ENCODE assay signal across 34 cellular contexts in genomic region chr5:26232706-26233105, GRCh38.
"Had no signal": no experiment of that assay in that cellular context is flagged by ENCODE, and none has a peak within 500 bp of the region (broad histone marks: within the 10 kb centered on the region; RNA-seq: fewer than 3 reads in every experiment).

No MANE protein-coding gene starts in this region.

- ATAC-seq: activated CD4-positive, CD25-positive, alpha-beta regulatory T cell treated with anti-CD3 and anti-CD28 coated beads, Interleukin-2, amount 50 U/mL, for 24 hours; activated CD8-positive, alpha-beta memory T cell treated with anti-CD3 and anti-CD28 coated beads, Interleukin-2, amount 10 ng/mL, durations not matched to agents 7 days and 5 days; activated CD8-positive, alpha-beta T cell treated with anti-CD3 and anti-CD28 coated beads, Interleukin-2, amount 10 ng/mL, durations not matched to agents 7 days and 5 days; activated naive CD8-positive, alpha-beta T cell treated with anti-CD3 and anti-CD28 coated beads, Interleukin-2, amount 50 U/mL, for 24 hours; body of pancreas; effector memory CD8-positive, alpha-beta T cell; foreskin keratinocyte; gastrocnemius medialis; T-helper 17 cell had no signal

- H3K27ac ChIP-seq: adrenal gland, body of pancreas, esophagus muscularis mucosa, foreskin keratinocyte, gastrocnemius medialis, WERI-Rb-1 had no signal

- H3K4me1 ChIP-seq: adrenal gland, body of pancreas, esophagus muscularis mucosa, foreskin keratinocyte, gastrocnemius medialis had no signal

- H3K4me3 Mint-ChIP-seq: activated B cell treated with CpG ODN at 0.5 μM for 24 hours; activated CD4-positive, alpha-beta memory T cell treated with anti-CD3 and anti-CD28 coated beads for 36 hours; activated CD4-positive, alpha-beta T cell treated with anti-CD3 and anti-CD28 coated beads, Interleukin-2, amount 10 ng/mL, durations not matched to agents 24 days and 14 days; activated CD8-positive, alpha-beta memory T cell treated with anti-CD3 and anti-CD28 coated beads, Interleukin-2, amount 10 ng/mL, durations not matched to agents 7 days and 5 days; activated CD8-positive, alpha-beta T cell treated with anti-CD3 and anti-CD28 coated beads, Interleukin-2, amount 10 ng/mL, durations not matched to agents 7 days and 5 days; activated naive CD4-positive, alpha-beta T cell treated with anti-CD3 and anti-CD28 coated beads for 36 hours; activated naive CD4-positive, alpha-beta T cell treated with anti-CD3 and anti-CD28 coated beads, Interleukin-2, amount 50 U/mL, for 24 hours; activated naive CD8-positive, alpha-beta T cell treated with anti-CD3 and anti-CD28 coated beads for 36 hours; activated naive CD8-positive, alpha-beta T cell treated with anti-CD3 and anti-CD28 coated beads, Interleukin-2, amount 50 U/mL, for 24 hours; activated T-helper 1 cell treated with anti-CD3 and anti-CD28 coated beads, Interleukin-12 subunit alpha, Interleukin-12 subunit beta, Interleukin-2, Interleukin-4 antibody, amounts not matched to agents 30 ng/mL and 10 ng/mL and 1 ng/mL, durations not matched to agents 14 hours and 24 hours and 36 hours; effector memory CD8-positive, alpha-beta T cell; T-helper 17 cell; T-helper 2 cell treated with Interferon-gamma antibody and Interleukin-4, amounts not matched to agents 5 μg/mL and 100 μg/mL, for 36 hours had no signal

- H3K27me3 ChIP-seq: adrenal gland, body of pancreas, esophagus muscularis mucosa, foreskin keratinocyte, gastrocnemius medialis had no signal

- DNase-seq: activated B cell treated with CpG ODN at 0.5 μM for 24 hours; activated CD4-positive, alpha-beta memory T cell treated with anti-CD3 and anti-CD28 coated beads for 36 hours; activated CD4-positive, alpha-beta T cell treated with anti-CD3 and anti-CD28 coated beads, Interleukin-2, amount 10 ng/mL, durations not matched to agents 24 days and 14 days; activated CD8-positive, alpha-beta memory T cell treated with anti-CD3 and anti-CD28 coated beads, Interleukin-2, amount 10 ng/mL, durations not matched to agents 7 days and 5 days; activated CD8-positive, alpha-beta memory T cell treated with anti-CD3 and anti-CD28 coated beads, Interleukin-2, amount 50 U/mL, for 4 hours; activated CD8-positive, alpha-beta T cell treated with anti-CD3 and anti-CD28 coated beads, Interleukin-2, amount 10 ng/mL, durations not matched to agents 7 days and 5 days; activated effector memory CD4-positive, alpha-beta T cell treated with anti-CD3 and anti-CD28 coated beads, Interleukin-2, amount 50 U/mL, for 16 hours; activated naive CD4-positive, alpha-beta T cell treated with anti-CD3 and anti-CD28 coated beads for 36 hours; activated naive CD8-positive, alpha-beta T cell treated with anti-CD3 and anti-CD28 coated beads for 36 hours; activated naive CD8-positive, alpha-beta T cell treated with anti-CD3 and anti-CD28 coated beads, Interleukin-2, amount 50 U/mL, for 24 hours; activated T-cell treated with anti-CD3 and anti-CD28 coated beads, Interleukin-2, amount 50 U/mL, for 1 hour; activated T-cell treated with anti-CD3 and anti-CD28 coated beads, Interleukin-2, amount 50 U/mL, for 48 hours; adrenal gland; amygdala; aorta; body of pancreas; caudate nucleus; cortex of kidney; dermis blood vessel endothelial cell; effector CD4-positive, alpha-beta T cell; effector memory CD8-positive, alpha-beta T cell; erythroblast; foreskin keratinocyte; gastrocnemius medialis; T-helper 1 cell; T-helper 17 cell; T1000; WERI-Rb-1 had no signal

- H3K4me1 Mint-ChIP-seq: activated B cell treated with CpG ODN at 0.5 μM for 24 hours; activated CD4-positive, alpha-beta T cell treated with anti-CD3 and anti-CD28 coated beads, Interleukin-2, amount 10 ng/mL, durations not matched to agents 24 days and 14 days; activated CD8-positive, alpha-beta memory T cell treated with anti-CD3 and anti-CD28 coated beads, Interleukin-2, amount 10 ng/mL, durations not matched to agents 7 days and 5 days; activated naive CD4-positive, alpha-beta T cell treated with anti-CD3 and anti-CD28 coated beads, Interleukin-2, amount 50 U/mL, for 24 hours; activated naive CD8-positive, alpha-beta T cell treated with anti-CD3 and anti-CD28 coated beads for 36 hours; activated naive CD8-positive, alpha-beta T cell treated with anti-CD3 and anti-CD28 coated beads, Interleukin-2, amount 50 U/mL, for 24 hours; T-helper 17 cell had no signal

- H3K27ac Mint-ChIP-seq: activated B cell treated with CpG ODN at 0.5 μM for 24 hours; activated CD4-positive, alpha-beta memory T cell treated with anti-CD3 and anti-CD28 coated beads for 36 hours; activated CD4-positive, alpha-beta T cell treated with anti-CD3 and anti-CD28 coated beads, Interleukin-2, amount 10 ng/mL, durations not matched to agents 24 days and 14 days; activated CD8-positive, alpha-beta memory T cell treated with anti-CD3 and anti-CD28 coated beads, Interleukin-2, amount 10 ng/mL, durations not matched to agents 7 days and 5 days; activated CD8-positive, alpha-beta T cell treated with anti-CD3 and anti-CD28 coated beads, Interleukin-2, amount 10 ng/mL, durations not matched to agents 7 days and 5 days; activated naive CD4-positive, alpha-beta T cell treated with anti-CD3 and anti-CD28 coated beads for 36 hours; activated naive CD4-positive, alpha-beta T cell treated with anti-CD3 and anti-CD28 coated beads, Interleukin-2, amount 50 U/mL, for 24 hours; activated naive CD8-positive, alpha-beta T cell treated with anti-CD3 and anti-CD28 coated beads for 36 hours; activated naive CD8-positive, alpha-beta T cell treated with anti-CD3 and anti-CD28 coated beads, Interleukin-2, amount 50 U/mL, for 24 hours; activated T-helper 1 cell treated with anti-CD3 and anti-CD28 coated beads, Interleukin-12 subunit alpha, Interleukin-12 subunit beta, Interleukin-2, Interleukin-4 antibody, amounts not matched to agents 30 ng/mL and 10 ng/mL and 1 ng/mL, durations not matched to agents 14 hours and 24 hours and 36 hours; activated T-helper 2 cell treated with anti-CD3 and anti-CD28 coated beads, Interferon-gamma antibody, Interleukin-2, Interleukin-4, amounts not matched to agents 10 μg/mL and 5 μg/mL and 100 μg/mL, durations not matched to agents 14 hours and 24 hours and 36 hours; effector memory CD8-positive, alpha-beta T cell; T-helper 17 cell; T-helper 2 cell treated with Interferon-gamma antibody and Interleukin-4, amounts not matched to agents 5 μg/mL and 100 μg/mL, for 36 hours had no signal

- H3K9me3 ChIP-seq: adrenal gland, body of pancreas, esophagus muscularis mucosa, gastrocnemius medialis had no signal

- H3K4me3 ChIP-seq: adrenal gland, body of pancreas, esophagus muscularis mucosa, gastrocnemius medialis had no signal

- H3K36me3 ChIP-seq: adrenal gland, esophagus muscularis mucosa, gastrocnemius medialis, WERI-Rb-1 had no signal

- H3K27me3 Mint-ChIP-seq: activated B cell treated with CpG ODN at 0.5 μM for 24 hours; activated CD4-positive, alpha-beta memory T cell treated with anti-CD3 and anti-CD28 coated beads for 36 hours; activated CD4-positive, alpha-beta T cell treated with anti-CD3 and anti-CD28 coated beads, Interleukin-2, amount 10 ng/mL, durations not matched to agents 24 days and 14 days; activated CD8-positive, alpha-beta memory T cell treated with anti-CD3 and anti-CD28 coated beads, Interleukin-2, amount 10 ng/mL, durations not matched to agents 7 days and 5 days; activated naive CD4-positive, alpha-beta T cell treated with anti-CD3 and anti-CD28 coated beads, Interleukin-2, amount 50 U/mL, for 24 hours; activated naive CD8-positive, alpha-beta T cell treated with anti-CD3 and anti-CD28 coated beads for 36 hours; activated naive CD8-positive, alpha-beta T cell treated with anti-CD3 and anti-CD28 coated beads, Interleukin-2, amount 50 U/mL, for 24 hours; effector memory CD8-positive, alpha-beta T cell; T-helper 17 cell had no signal
